ENCODE assay signal across 25 cellular contexts in genomic region chr11:46017341-46017740, GRCh38.
DNase-seq lines count a peak whose midpoint lies in the region; ATAC-seq, FAIRE-seq and TF ChIP-seq lines count a peak whose summit lies in the region.
"Had no signal": no experiment of that assay in that cellular context is flagged by ENCODE, and none has a peak within 500 bp of the region (broad histone marks: within the 10 kb centered on the region; RNA-seq: fewer than 3 reads in every experiment).

No MANE protein-coding gene starts in this region.

- POLR2A ChIA-PET in SK-N-SH (lab: Yijun Ruan, JAX), result no interaction called here

- H3K79me2 ChIP-seq in astrocyte (ENCODE audit: insufficient read depth, low read length), result no peaks in the 10 kb centered on the region
- H3K79me2 ChIP-seq in SK-N-SH (ENCODE audit: insufficient read depth), result no peaks in the 10 kb centered on the region

- H2AFZ ChIP-seq in astrocyte (ENCODE audit: low read depth, low read length) (no peak overlapping the region), SK-N-SH (ENCODE audit: low read depth) (no peak overlapping the region)

- 74% methylated on average over 1 of the region's 1 CpG for WGBS in SK-N-SH (ENCODE audit: low lambda C conversion rate)

- H3K27ac ChIP-seq in astrocyte (ENCODE audit: low read depth, low read length) (no peak overlapping the region), SK-N-SH (ENCODE audit: low read depth in 2 of 2, low read length in 1 of 2) (no peak overlapping the region)
- H3K27ac ChIP-seq: C4-2B, HL-60 had no signal

- CTCF ChIA-PET in SK-N-SH (lab: Yijun Ruan, JAX), result interaction anchor here (1.0 to 2.2 kb wide), 2 partner anchors 11 to 53 kb away, joined by 4 to 7 read pairs; no protein-coding TSS in a partner anchor

- DNase-seq in HFFc6, result no peak
- no peak for DNase-seq in astrocyte (ENCODE audit: low read depth)
- no peak for DNase-seq in glutamatergic neuron
- DNase-seq in progenitor cell of endocrine pancreas (ENCODE audit: low spot score, unreplicated experiment), result no peak
- no peak for DNase-seq in GOT3 (lab: John Stamatoyannopoulos, UW)
- DNase-seq in SK-N-SH, result no peak
- DNase-seq: Calu3, DND-41, NCI-H1092, NCI-H1417 treated with DMSO at 0.1 percent for 48 hours, NCI-H187, NCI-H2081 treated with DMSO at 0.1 percent for 48 hours, NCI-H2171, NCI-H226, NCI-H510A, NCI-H69, SIG-M5 had no signal

- H3K27ac Mint-ChIP-seq in HFFc6, result no peak overlapping the region
- peak overlapping the region; percentile 22 for H3K27ac Mint-ChIP-seq in astrocyte (ENCODE audit: unreplicated experiment)
- H3K27ac Mint-ChIP-seq in glutamatergic neuron (ENCODE audit: unreplicated experiment), result no peak overlapping the region
- peak overlapping the region; percentile 39 for H3K27ac Mint-ChIP-seq in progenitor cell of endocrine pancreas
- H3K27ac Mint-ChIP-seq: B cell, IgD-negative memory B cell had no signal

- H3K36me3 Mint-ChIP-seq in HFFc6 (ENCODE audit: low read depth), result peaks cover 8% of the 10 kb centered on the region; the same call in 1 of the 2 replicates
- peaks cover 2% of the 10 kb centered on the region for H3K36me3 Mint-ChIP-seq in astrocyte (ENCODE audit: low read depth, unreplicated experiment)
- H3K36me3 Mint-ChIP-seq in glutamatergic neuron (ENCODE audit: unreplicated experiment), result peaks cover 3% of the 10 kb centered on the region
- peaks cover 12% of the 10 kb centered on the region for H3K36me3 Mint-ChIP-seq in progenitor cell of endocrine pancreas (ENCODE audit: insufficient read depth)
- H3K36me3 Mint-ChIP-seq: IgD-negative memory B cell had no signal

- no peak overlapping the region for H3K9ac ChIP-seq in astrocyte (ENCODE audit: low read length)
- no peak overlapping the region for H3K9ac ChIP-seq in SK-N-SH

- H3K4me1 ChIP-seq in astrocyte (ENCODE audit: insufficient read depth, low read length), result no peaks in the 10 kb centered on the region
- no peaks in the 10 kb centered on the region for H3K4me1 ChIP-seq in SK-N-SH (ENCODE audit: control insufficient read depth in 1 of 2, insufficient read depth in 2 of 2, low read depth in 1 of 2, low read length in 1 of 2)

- H3K4me3 ChIP-seq in astrocyte (ENCODE audit: insufficient read depth, low read depth, low read length) (no peak overlapping the region), SK-N-SH (ENCODE audit: low read depth in 2 of 2, low read length in 1 of 2) (no peak overlapping the region)

- H3K9me3 ChIP-seq in astrocyte (ENCODE audit: insufficient read depth, low read depth, low read length), result no peaks in the 10 kb centered on the region
- H3K9me3 ChIP-seq in SK-N-SH, result 0 out of 2 replicates have a peak, but pooled peaks cover 3% of the 10 kb centered on the region

- TF ChIP-seq EP300 in SK-N-SH (IDR thresholded peaks at IDR 0.05; ENCODE audit: borderline replicate concordance in 1 of 2, low read depth in 1 of 2, low read length in 1 of 2), result no peak

- TF ChIP-seq RAD21 in SK-N-SH (IDR thresholded peaks at IDR 0.05; ENCODE audit: low read length), result no peak

- peaks cover 7% of the 10 kb centered on the region for H3F3A ChIP-seq in SK-N-SH (replicated peaks; ENCODE audit: insufficient read depth)

- no peaks in the 10 kb centered on the region for H3K27me3 ChIP-seq in astrocyte (ENCODE audit: insufficient read depth, low read length)
- no peaks in the 10 kb centered on the region for H3K27me3 ChIP-seq in SK-N-SH (ENCODE audit: insufficient read depth)

- H3K4me3 Mint-ChIP-seq in HFFc6 (no peak overlapping the region), astrocyte (ENCODE audit: unreplicated experiment) (no peak overlapping the region), glutamatergic neuron (ENCODE audit: unreplicated experiment) (no peak overlapping the region), progenitor cell of endocrine pancreas (ENCODE audit: low read depth) (no peak overlapping the region)
- H3K4me3 Mint-ChIP-seq: B cell, IgD-negative memory B cell had no signal

- H4K20me1 ChIP-seq in astrocyte (ENCODE audit: insufficient read depth, low read length) (peaks cover 32% of the 10 kb centered on the region), SK-N-SH (ENCODE audit: insufficient read depth) (peaks cover 8% of the 10 kb centered on the region; the same call in 1 of the 2 replicates)

- 0 out of 2 replicates have a peak, but pooled peaks have one; percentile 29 for TF ChIP-seq CTCF in HFFc6 (IDR thresholded peaks at IDR 0.05)
- TF ChIP-seq CTCF in astrocyte (IDR thresholded peaks at IDR 0.05; ENCODE audit: insufficient read depth, low read depth, low read length), result no peak
- peak; percentile 33 for TF ChIP-seq CTCF in glutamatergic neuron (IDR thresholded peaks at IDR 0.05; ENCODE audit: partially characterized antibody, unreplicated experiment)
- no peak for TF ChIP-seq CTCF in progenitor cell of endocrine pancreas (IDR thresholded peaks at IDR 0.05; ENCODE audit: unreplicated experiment)
- TF ChIP-seq CTCF in SK-N-SH (IDR thresholded peaks at IDR 0.05), result no peak

- H3K36me3 ChIP-seq in astrocyte (ENCODE audit: insufficient read depth, low read length) (no peaks in the 10 kb centered on the region), SK-N-SH (replicated peaks in 1 of 2; ENCODE audit: control insufficient read depth in 1 of 2, insufficient read depth in 2 of 2, low read length in 1 of 2) (peaks cover 0 to 5% of the 10 kb centered on the region in 2 experiments)

- H3K27me3 Mint-ChIP-seq in HFFc6 (ENCODE audit: insufficient read depth) (no peaks in the 10 kb centered on the region), astrocyte (ENCODE audit: low read depth, unreplicated experiment) (no peaks in the 10 kb centered on the region), glutamatergic neuron (ENCODE audit: unreplicated experiment) (no peaks in the 10 kb centered on the region), progenitor cell of endocrine pancreas (no peaks in the 10 kb centered on the region)
- H3K27me3 Mint-ChIP-seq: B cell, IgD-negative memory B cell had no signal

- H3K4me2 ChIP-seq in astrocyte (ENCODE audit: low read length) (no peak overlapping the region), SK-N-SH (no peak overlapping the region)

- H3K9me2 ChIP-seq in SK-N-SH, result no peaks in the 10 kb centered on the region

- H3K9me3 Mint-ChIP-seq in HFFc6, result no peaks in the 10 kb centered on the region
- H3K9me3 Mint-ChIP-seq in astrocyte (ENCODE audit: unreplicated experiment), result no peaks in the 10 kb centered on the region
- H3K9me3 Mint-ChIP-seq in glutamatergic neuron (ENCODE audit: unreplicated experiment), result peaks cover 2% of the 10 kb centered on the region
- peaks cover 3% of the 10 kb centered on the region for H3K9me3 Mint-ChIP-seq in progenitor cell of endocrine pancreas (ENCODE audit: low read depth)
- H3K9me3 Mint-ChIP-seq: IgD-negative memory B cell had no signal

- ATAC-seq in GM21786 (IDR thresholded peaks at IDR 0.05; ENCODE audit: unreplicated experiment) (no peak), GM19467 (IDR thresholded peaks at IDR 0.05; ENCODE audit: unreplicated experiment) (no peak)

- FAIRE-seq in astrocyte (lab: Jason Lieb, UNC), result no peak
- FAIRE-seq: H1, RCC 7860 had no signal

- H3K4me1 Mint-ChIP-seq in HFFc6 (ENCODE audit: low read depth), result peaks cover 6% of the 10 kb centered on the region; the same call in 1 of the 2 replicates
- no peaks in the 10 kb centered on the region for H3K4me1 Mint-ChIP-seq in astrocyte (ENCODE audit: low read depth, unreplicated experiment)
- H3K4me1 Mint-ChIP-seq in glutamatergic neuron (ENCODE audit: low read depth, unreplicated experiment), result peaks cover 20% of the 10 kb centered on the region
- H3K4me1 Mint-ChIP-seq in progenitor cell of endocrine pancreas (ENCODE audit: low read depth), result peaks cover 3% of the 10 kb centered on the region
- H3K4me1 Mint-ChIP-seq: B cell, IgD-negative memory B cell had no signal

TF ChIP-seq in SK-N-SH, 30 proteins besides CTCF, POLR2A, EP300 and RAD21:
- no peak for TF ChIP-seq USF2 (IDR thresholded peaks at IDR 0.05; ENCODE audit: borderline replicate concordance, low read depth, low read length)
- TF ChIP-seq TEAD4 (IDR thresholded peaks at IDR 0.05; ENCODE audit: borderline replicate concordance, insufficient read depth), result no peak
- TF ChIP-seq SIN3A (IDR thresholded peaks at IDR 0.05; ENCODE audit: borderline replicate concordance, low read depth, low read length), result no peak
- TF ChIP-seq ZBTB33 (IDR thresholded peaks at IDR 0.05; ENCODE audit: borderline replicate concordance, low read depth), result no peak
- no peak for TF ChIP-seq FOSL2 (IDR thresholded peaks at IDR 0.05; ENCODE audit: borderline replicate concordance, low read depth)
- TF ChIP-seq MXI1 (IDR thresholded peaks at IDR 0.05; ENCODE audit: low read depth, low read length), result no peak
- TF ChIP-seq RXRA (IDR thresholded peaks at IDR 0.05; ENCODE audit: borderline replicate concordance, low read depth), result no peak
- no peak for TF ChIP-seq RFX5 (IDR thresholded peaks at IDR 0.05; ENCODE audit: low read length)

Comparison
In these comparisons a context has a peak if more than half of its experiments do, and no peak if none do; other contexts are left out.
1. H3K27ac Mint-ChIP-seq: peak in astrocyte (single experiment) and progenitor cell of endocrine pancreas (single experiment); none in HFFc6 (single experiment) and glutamatergic neuron (single experiment).
2. CTCF ChIP-seq: peak in HFFc6 (single experiment) and glutamatergic neuron (single experiment); none in astrocyte (single experiment), progenitor cell of endocrine pancreas (single experiment) and SK-N-SH (single experiment).